Comparison of ENCODE assay signal across 1 cellular context in the genomic region with DNA sequence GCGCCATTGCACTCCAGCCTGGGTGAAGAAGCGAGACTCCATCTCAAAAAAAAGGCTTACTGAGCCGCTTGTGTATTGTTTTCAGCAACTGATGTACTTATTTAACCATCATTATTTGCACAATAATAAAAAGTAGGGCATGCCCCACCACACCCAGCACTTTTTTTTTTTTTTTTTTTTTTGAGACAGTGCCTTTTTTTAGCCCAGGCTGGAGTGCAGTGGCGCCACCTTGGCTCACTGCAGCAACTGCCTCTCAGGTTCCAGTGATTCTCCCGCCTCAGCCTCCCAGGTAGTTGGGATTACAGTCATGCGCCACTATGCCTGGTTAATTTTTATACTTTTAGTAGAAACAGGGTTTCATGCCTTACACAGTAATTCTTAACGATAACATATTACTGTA.
TF ChIP-seq lines count a peak whose summit lies in the region.

No MANE protein-coding gene starts in this region.

TF ChIP-seq in K562, 482 proteins besides CTCF, POLR2A, EP300 and RAD21:
- TF ChIP-seq, protein P1, sequence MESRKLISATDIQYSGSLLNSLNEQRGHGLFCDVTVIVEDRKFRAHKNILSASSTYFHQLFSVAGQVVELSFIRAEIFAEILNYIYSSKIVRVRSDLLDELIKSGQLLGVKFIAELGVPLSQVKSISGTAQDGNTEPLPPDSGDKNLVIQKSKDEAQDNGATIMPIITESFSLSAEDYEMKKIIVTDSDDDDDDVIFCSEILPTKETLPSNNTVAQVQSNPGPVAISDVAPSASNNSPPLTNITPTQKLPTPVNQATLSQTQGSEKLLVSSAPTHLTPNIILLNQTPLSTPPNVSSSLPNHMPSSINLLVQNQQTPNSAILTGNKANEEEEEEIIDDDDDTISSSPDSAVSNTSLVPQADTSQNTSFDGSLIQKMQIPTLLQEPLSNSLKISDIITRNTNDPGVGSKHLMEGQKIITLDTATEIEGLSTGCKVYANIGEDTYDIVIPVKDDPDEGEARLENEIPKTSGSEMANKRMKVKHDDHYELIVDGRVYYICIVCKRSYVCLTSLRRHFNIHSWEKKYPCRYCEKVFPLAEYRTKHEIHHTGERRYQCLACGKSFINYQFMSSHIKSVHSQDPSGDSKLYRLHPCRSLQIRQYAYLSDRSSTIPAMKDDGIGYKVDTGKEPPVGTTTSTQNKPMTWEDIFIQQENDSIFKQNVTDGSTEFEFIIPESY (CRISPR knock-in tag; IDR thresholded peaks at IDR 0.05) = peak; percentile 84; the same call in 1 of the 2 replicates
- TF ChIP-seq, protein P2, sequence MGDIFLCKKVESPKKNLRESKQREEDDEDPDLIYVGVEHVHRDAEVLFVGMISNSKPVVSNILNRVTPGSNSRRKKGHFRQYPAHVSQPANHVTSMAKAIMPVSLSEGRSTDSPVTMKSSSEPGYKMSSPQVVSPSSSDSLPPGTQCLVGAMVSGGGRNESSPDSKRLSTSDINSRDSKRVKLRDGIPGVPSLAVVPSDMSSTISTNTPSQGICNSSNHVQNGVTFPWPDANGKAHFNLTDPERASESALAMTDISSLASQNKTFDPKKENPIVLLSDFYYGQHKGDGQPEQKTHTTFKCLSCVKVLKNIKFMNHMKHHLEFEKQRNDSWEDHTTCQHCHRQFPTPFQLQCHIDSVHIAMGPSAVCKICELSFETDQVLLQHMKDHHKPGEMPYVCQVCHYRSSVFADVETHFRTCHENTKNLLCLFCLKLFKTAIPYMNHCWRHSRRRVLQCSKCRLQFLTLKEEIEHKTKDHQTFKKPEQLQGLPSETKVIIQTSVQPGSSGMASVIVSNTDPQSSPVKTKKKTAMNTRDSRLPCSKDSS (IDR thresholded peaks at IDR 0.05; ENCODE audit: low read depth, partially characterized antibody) = no peak
- TF ChIP-seq TARDBP (IDR thresholded peaks at IDR 0.05) = no peak
- peak; percentile 85 for TF ChIP-seq ZNF384 (IDR thresholded peaks at IDR 0.05; ENCODE audit: low read depth, low read length)
- TF ChIP-seq, protein P3, sequence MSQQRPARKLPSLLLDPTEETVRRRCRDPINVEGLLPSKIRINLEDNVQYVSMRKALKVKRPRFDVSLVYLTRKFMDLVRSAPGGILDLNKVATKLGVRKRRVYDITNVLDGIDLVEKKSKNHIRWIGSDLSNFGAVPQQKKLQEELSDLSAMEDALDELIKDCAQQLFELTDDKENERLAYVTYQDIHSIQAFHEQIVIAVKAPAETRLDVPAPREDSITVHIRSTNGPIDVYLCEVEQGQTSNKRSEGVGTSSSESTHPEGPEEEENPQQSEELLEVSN (IDR thresholded peaks at IDR 0.05; ENCODE audit: borderline replicate concordance in 1 of 2, extremely low read depth in 1 of 2, insufficient read depth in 1 of 2, insufficient read length in 1 of 2, low read depth in 1 of 2, low read length in 1 of 2, poor library complexity in 1 of 2, severe bottlenecking in 1 of 2) = peak in 1 of 2 experiments; percentile 41
